1 cellular context compared by ENCODE assay signal in genomic region chr13:28532226-28533048, GRCh38.
TF ChIP-seq lines count a peak whose summit lies in the region.

No MANE protein-coding gene starts in this region.

TF ChIP-seq in K562, 482 proteins besides CTCF, POLR2A, EP300 and RAD21 (continued from another document and continues in another):
- TF ChIP-seq, protein P1, sequence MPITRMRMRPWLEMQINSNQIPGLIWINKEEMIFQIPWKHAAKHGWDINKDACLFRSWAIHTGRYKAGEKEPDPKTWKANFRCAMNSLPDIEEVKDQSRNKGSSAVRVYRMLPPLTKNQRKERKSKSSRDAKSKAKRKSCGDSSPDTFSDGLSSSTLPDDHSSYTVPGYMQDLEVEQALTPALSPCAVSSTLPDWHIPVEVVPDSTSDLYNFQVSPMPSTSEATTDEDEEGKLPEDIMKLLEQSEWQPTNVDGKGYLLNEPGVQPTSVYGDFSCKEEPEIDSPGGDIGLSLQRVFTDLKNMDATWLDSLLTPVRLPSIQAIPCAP (CRISPR knock-in tag; IDR thresholded peaks at IDR 0.05; ENCODE audit: borderline replicate concordance) = no peak
- TF ChIP-seq ZNF644 (tag; IDR thresholded peaks at IDR 0.05; ENCODE audit: low read depth) = no peak
- no peak for TF ChIP-seq CEBPB (tag; IDR thresholded peaks at IDR 0.05)
- peak; percentile 83 for TF ChIP-seq TFAP4 (CRISPR knock-in tag; IDR thresholded peaks at IDR 0.05; ENCODE audit: borderline replicate concordance)
- TF ChIP-seq YBX1 (IDR thresholded peaks at IDR 0.05) = no peak
- no peak for TF ChIP-seq PCBP2 (IDR thresholded peaks at IDR 0.05; ENCODE audit: low read depth, low read length, poor library complexity, severe bottlenecking)
- peak; percentile 52; the same call in 1 of the 2 replicates for TF ChIP-seq NCOA1 (IDR thresholded peaks at IDR 0.05; ENCODE audit: low read depth)
- no peak for TF ChIP-seq ARNT (IDR thresholded peaks at IDR 0.05)
- TF ChIP-seq, protein P2, sequence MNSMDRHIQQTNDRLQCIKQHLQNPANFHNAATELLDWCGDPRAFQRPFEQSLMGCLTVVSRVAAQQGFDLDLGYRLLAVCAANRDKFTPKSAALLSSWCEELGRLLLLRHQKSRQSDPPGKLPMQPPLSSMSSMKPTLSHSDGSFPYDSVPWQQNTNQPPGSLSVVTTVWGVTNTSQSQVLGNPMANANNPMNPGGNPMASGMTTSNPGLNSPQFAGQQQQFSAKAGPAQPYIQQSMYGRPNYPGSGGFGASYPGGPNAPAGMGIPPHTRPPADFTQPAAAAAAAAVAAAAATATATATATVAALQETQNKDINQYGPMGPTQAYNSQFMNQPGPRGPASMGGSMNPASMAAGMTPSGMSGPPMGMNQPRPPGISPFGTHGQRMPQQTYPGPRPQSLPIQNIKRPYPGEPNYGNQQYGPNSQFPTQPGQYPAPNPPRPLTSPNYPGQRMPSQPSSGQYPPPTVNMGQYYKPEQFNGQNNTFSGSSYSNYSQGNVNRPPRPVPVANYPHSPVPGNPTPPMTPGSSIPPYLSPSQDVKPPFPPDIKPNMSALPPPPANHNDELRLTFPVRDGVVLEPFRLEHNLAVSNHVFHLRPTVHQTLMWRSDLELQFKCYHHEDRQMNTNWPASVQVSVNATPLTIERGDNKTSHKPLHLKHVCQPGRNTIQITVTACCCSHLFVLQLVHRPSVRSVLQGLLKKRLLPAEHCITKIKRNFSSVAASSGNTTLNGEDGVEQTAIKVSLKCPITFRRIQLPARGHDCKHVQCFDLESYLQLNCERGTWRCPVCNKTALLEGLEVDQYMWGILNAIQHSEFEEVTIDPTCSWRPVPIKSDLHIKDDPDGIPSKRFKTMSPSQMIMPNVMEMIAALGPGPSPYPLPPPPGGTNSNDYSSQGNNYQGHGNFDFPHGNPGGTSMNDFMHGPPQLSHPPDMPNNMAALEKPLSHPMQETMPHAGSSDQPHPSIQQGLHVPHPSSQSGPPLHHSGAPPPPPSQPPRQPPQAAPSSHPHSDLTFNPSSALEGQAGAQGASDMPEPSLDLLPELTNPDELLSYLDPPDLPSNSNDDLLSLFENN (IDR thresholded peaks at IDR 0.05; ENCODE audit: low read depth in 2 of 2, low read length in 2 of 2) = peak in 1 of 2 experiments; percentile 81; a peak in 2 of 4 replicates
- TF ChIP-seq BDP1 (IDR thresholded peaks at IDR 0.05; ENCODE audit: insufficient read depth, insufficient read length) = no peak
- TF ChIP-seq LARP7 (IDR thresholded peaks at IDR 0.05) = no peak
- no peak for TF ChIP-seq IFI16 (CRISPR knock-in tag; IDR thresholded peaks at IDR 0.05)
- TF ChIP-seq, protein P3, sequence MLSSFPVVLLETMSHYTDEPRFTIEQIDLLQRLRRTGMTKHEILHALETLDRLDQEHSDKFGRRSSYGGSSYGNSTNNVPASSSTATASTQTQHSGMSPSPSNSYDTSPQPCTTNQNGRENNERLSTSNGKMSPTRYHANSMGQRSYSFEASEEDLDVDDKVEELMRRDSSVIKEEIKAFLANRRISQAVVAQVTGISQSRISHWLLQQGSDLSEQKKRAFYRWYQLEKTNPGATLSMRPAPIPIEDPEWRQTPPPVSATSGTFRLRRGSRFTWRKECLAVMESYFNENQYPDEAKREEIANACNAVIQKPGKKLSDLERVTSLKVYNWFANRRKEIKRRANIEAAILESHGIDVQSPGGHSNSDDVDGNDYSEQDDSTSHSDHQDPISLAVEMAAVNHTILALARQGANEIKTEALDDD (IDR thresholded peaks at IDR 0.05) = no peak
- TF ChIP-seq CAMTA2 (CRISPR knock-in tag; conservative IDR thresholded peaks at IDR 0.05) = no peak
- TF ChIP-seq TRIM28 (IDR thresholded peaks at IDR 0.05) = no peak
- no peak for TF ChIP-seq JUNB (CRISPR knock-in tag; conservative IDR thresholded peaks at IDR 0.05)
- TF ChIP-seq, protein P4, sequence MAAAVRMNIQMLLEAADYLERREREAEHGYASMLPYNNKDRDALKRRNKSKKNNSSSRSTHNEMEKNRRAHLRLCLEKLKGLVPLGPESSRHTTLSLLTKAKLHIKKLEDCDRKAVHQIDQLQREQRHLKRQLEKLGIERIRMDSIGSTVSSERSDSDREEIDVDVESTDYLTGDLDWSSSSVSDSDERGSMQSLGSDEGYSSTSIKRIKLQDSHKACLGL (CRISPR knock-in tag; IDR thresholded peaks at IDR 0.05; ENCODE audit: borderline replicate concordance, poor library complexity, severe bottlenecking) = no peak
- TF ChIP-seq FOXA3 (CRISPR knock-in tag; conservative IDR thresholded peaks at IDR 0.05 in 1 of 2, IDR thresholded peaks at IDR 0.05 in 1 of 2) = 0 out of 4 replicates have a peak, but pooled peaks have one; percentile 27 to 55
- no peak for TF ChIP-seq KLF13 (tag; IDR thresholded peaks at IDR 0.05; ENCODE audit: borderline replicate concordance, low read depth)
- TF ChIP-seq, protein P5, sequence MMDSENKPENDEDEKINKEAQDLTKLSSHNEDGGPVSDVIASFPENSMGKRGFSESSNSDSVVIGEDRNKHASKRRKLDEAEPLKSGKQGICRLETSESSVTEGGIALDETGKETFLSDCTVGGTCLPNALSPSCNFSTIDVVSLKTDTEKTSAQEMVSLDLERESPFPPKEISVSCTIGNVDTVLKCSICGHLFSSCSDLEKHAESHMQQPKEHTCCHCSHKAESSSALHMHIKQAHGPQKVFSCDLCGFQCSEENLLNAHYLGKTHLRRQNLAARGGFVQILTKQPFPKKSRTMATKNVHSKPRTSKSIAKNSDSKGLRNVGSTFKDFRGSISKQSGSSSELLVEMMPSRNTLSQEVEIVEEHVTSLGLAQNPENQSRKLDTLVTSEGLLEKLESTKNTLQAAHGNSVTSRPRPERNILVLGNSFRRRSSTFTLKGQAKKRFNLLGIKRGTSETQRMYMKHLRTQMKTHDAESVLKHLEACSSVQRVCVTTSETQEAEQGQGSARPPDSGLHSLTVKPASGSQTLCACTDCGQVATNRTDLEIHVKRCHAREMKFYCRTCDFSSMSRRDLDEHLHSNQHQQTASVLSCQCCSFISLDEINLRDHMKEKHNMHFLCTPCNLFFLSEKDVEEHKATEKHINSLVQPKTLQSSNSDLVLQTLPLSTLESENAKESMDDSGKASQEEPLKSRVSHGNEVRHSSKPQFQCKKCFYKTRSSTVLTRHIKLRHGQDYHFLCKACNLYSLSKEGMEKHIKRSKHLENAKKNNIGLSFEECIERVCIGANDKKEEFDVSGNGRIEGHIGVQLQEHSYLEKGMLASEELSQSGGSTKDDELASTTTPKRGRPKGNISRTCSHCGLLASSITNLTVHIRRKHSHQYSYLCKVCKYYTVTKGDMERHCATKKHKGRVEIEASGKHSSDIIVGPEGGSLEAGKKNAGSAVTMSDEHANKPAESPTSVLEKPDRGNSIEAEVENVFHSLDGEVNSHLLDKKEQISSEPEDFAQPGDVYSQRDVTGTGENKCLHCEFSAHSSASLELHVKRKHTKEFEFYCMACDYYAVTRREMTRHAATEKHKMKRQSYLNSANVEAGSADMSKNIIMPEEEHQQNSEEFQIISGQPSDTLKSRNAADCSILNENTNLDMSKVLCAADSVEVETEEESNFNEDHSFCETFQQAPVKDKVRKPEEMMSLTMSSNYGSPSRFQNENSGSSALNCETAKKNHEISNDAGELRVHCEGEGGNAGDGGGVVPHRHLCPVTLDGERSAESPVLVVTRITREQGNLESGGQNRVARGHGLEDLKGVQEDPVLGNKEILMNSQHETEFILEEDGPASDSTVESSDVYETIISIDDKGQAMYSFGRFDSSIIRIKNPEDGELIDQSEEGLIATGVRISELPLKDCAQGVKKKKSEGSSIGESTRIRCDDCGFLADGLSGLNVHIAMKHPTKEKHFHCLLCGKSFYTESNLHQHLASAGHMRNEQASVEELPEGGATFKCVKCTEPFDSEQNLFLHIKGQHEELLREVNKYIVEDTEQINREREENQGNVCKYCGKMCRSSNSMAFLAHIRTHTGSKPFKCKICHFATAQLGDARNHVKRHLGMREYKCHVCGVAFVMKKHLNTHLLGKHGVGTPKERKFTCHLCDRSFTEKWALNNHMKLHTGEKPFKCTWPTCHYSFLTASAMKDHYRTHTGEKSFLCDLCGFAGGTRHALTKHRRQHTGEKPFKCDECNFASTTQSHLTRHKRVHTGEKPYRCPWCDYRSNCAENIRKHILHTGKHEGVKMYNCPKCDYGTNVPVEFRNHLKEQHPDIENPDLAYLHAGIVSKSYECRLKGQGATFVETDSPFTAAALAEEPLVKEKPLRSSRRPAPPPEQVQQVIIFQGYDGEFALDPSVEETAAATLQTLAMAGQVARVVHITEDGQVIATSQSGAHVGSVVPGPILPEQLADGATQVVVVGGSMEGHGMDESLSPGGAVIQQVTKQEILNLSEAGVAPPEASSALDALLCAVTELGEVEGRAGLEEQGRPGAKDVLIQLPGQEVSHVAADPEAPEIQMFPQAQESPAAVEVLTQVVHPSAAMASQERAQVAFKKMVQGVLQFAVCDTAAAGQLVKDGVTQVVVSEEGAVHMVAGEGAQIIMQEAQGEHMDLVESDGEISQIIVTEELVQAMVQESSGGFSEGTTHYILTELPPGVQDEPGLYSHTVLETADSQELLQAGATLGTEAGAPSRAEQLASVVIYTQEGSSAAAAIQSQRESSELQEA (IDR thresholded peaks at IDR 0.05; ENCODE audit: low read depth) = no peak
- no peak for TF ChIP-seq ZNF764 (CRISPR knock-in tag; IDR thresholded peaks at IDR 0.05; ENCODE audit: low read depth)
- TF ChIP-seq PCBP1 (IDR thresholded peaks at IDR 0.05; ENCODE audit: low read depth, low read length, poor library complexity, severe bottlenecking) = no peak
- no peak for TF ChIP-seq ELF2 (CRISPR knock-in tag; IDR thresholded peaks at IDR 0.05)
- TF ChIP-seq ZBTB17 (CRISPR knock-in tag; IDR thresholded peaks at IDR 0.05) = no peak
- TF ChIP-seq EWSR1 (IDR thresholded peaks at IDR 0.05; ENCODE audit: borderline replicate concordance, low read depth, partially characterized antibody) = no peak
- no peak for TF ChIP-seq ZNF24 (IDR thresholded peaks at IDR 0.05)
- no peak for TF ChIP-seq MIER1 (IDR thresholded peaks at IDR 0.05; ENCODE audit: low read depth)
- TF ChIP-seq ZNF507 (tag; conservative IDR thresholded peaks at IDR 0.05) = no peak
- no peak for TF ChIP-seq TEAD1 (CRISPR knock-in tag; IDR thresholded peaks at IDR 0.05)
- TF ChIP-seq POLR2AphosphoS2 (IDR thresholded peaks at IDR 0.05; ENCODE audit: low read length) = no peak
- TF ChIP-seq, protein P6, sequence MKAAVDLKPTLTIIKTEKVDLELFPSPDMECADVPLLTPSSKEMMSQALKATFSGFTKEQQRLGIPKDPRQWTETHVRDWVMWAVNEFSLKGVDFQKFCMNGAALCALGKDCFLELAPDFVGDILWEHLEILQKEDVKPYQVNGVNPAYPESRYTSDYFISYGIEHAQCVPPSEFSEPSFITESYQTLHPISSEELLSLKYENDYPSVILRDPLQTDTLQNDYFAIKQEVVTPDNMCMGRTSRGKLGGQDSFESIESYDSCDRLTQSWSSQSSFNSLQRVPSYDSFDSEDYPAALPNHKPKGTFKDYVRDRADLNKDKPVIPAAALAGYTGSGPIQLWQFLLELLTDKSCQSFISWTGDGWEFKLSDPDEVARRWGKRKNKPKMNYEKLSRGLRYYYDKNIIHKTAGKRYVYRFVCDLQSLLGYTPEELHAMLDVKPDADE (conservative IDR thresholded peaks at IDR 0.05; ENCODE audit: control insufficient read depth, low read depth, low read length) = peak; percentile 33; the same call in 1 of the 2 replicates
- no peak for TF ChIP-seq ELK3 (CRISPR knock-in tag; IDR thresholded peaks at IDR 0.05)
- TF ChIP-seq RBM17 (IDR thresholded peaks at IDR 0.05; ENCODE audit: borderline replicate concordance, low read depth, low read length) = no peak
- no peak for TF ChIP-seq DMBX1 (CRISPR knock-in tag; IDR thresholded peaks at IDR 0.05; ENCODE audit: borderline replicate concordance)
- TF ChIP-seq, protein P7, sequence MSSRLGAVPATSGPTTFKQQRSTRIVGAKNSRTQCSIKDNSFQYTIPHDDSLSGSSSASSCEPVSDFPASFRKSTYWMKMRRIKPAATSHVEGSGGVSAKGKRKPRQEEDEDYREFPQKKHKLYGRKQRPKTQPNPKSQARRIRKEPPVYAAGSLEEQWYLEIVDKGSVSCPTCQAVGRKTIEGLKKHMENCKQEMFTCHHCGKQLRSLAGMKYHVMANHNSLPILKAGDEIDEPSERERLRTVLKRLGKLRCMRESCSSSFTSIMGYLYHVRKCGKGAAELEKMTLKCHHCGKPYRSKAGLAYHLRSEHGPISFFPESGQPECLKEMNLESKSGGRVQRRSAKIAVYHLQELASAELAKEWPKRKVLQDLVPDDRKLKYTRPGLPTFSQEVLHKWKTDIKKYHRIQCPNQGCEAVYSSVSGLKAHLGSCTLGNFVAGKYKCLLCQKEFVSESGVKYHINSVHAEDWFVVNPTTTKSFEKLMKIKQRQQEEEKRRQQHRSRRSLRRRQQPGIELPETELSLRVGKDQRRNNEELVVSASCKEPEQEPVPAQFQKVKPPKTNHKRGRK (tag; IDR thresholded peaks at IDR 0.05) = no peak
- TF ChIP-seq FOXJ2 (tag; IDR thresholded peaks at IDR 0.05) = peak; percentile 63; the same call in 1 of the 2 replicates
- peak; percentile 14 to 42; a peak in 1 of 4 replicates for TF ChIP-seq KDM1A (IDR thresholded peaks at IDR 0.05)
- TF ChIP-seq HOXB6 (CRISPR knock-in tag; IDR thresholded peaks at IDR 0.05; ENCODE audit: borderline replicate concordance) = no peak
- TF ChIP-seq HDAC1 (IDR thresholded peaks at IDR 0.05) = peak in 1 of 2 experiments; percentile 52; a peak in 1 of 4 replicates
- TF ChIP-seq, protein P8, sequence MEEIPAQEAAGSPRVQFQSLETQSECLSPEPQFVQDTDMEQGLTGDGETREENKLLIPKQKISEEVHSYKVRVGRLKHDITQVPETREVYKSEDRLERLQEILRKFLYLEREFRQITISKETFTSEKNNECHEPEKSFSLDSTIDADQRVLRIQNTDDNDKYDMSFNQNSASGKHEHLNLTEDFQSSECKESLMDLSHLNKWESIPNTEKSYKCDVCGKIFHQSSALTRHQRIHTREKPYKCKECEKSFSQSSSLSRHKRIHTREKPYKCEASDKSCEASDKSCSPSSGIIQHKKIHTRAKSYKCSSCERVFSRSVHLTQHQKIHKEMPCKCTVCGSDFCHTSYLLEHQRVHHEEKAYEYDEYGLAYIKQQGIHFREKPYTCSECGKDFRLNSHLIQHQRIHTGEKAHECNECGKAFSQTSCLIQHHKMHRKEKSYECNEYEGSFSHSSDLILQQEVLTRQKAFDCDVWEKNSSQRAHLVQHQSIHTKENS (CRISPR knock-in tag; IDR thresholded peaks at IDR 0.05) = no peak
- no peak for TF ChIP-seq CEBPG (CRISPR knock-in tag; IDR thresholded peaks at IDR 0.05)
- TF ChIP-seq CEBPG (tag; conservative IDR thresholded peaks at IDR 0.05 in 1 of 2, IDR thresholded peaks at IDR 0.05 in 1 of 2) = no peak
- no peak for TF ChIP-seq ZNF232 (CRISPR knock-in tag; IDR thresholded peaks at IDR 0.05)
- TF ChIP-seq ZFP1 (CRISPR knock-in tag; IDR thresholded peaks at IDR 0.05) = no peak
- TF ChIP-seq BCOR (IDR thresholded peaks at IDR 0.05) = peak; percentile 68; the same call in 1 of the 2 replicates
